16 cellular contexts compared by ENCODE assay signal in genomic region chr13:105969761-105970160, GRCh38.
DNase-seq lines count a peak whose midpoint lies in the region; ATAC-seq, FAIRE-seq and TF ChIP-seq lines count a peak whose summit lies in the region.
"Had no signal": no experiment of that assay in that cellular context is flagged by ENCODE, and none has a peak within 500 bp of the region (broad histone marks: within the 10 kb centered on the region; RNA-seq: fewer than 3 reads in every experiment).

No MANE protein-coding gene starts in this region.

- FAIRE-seq in H54 (lab: Jason Lieb, UNC) (peak; percentile 38), urothelium cell line (lab: Jason Lieb, UNC) (no peak)
- FAIRE-seq: G401.6, K562 had no signal

- no peak for DNase-seq in H54 (ENCODE audit: insufficient read length, low spot score)
- DNase-seq in RPMI7951 (ENCODE audit: low read depth) = peak; percentile 65
- peak; percentile 98 for DNase-seq in kidney glomerular epithelial cell (lab: John Stamatoyannopoulos, UW)
- DNase-seq in urothelium cell line (ENCODE audit: low spot score) = peak; percentile 54
- DNase-seq in SK-N-DZ (ENCODE audit: low spot score) = no peak
- no peak for DNase-seq in stimulated activated CD4-positive, alpha-beta T cell treated with anti-CD3 and anti-CD28 coated beads, Interleukin-4, amount 100 ng/mL, for 1 hour
- DNase-seq: activated CD4-positive, alpha-beta T cell treated with anti-CD3 and anti-CD28 coated beads, Interleukin-2, amount 50 U/mL, for 48 hours; activated naive CD8-positive, alpha-beta T cell treated with anti-CD3 and anti-CD28 coated beads for 36 hours; activated T-cell treated with anti-CD3 and anti-CD28 coated beads, Interleukin-2, amount 50 U/mL, for 72 hours; CD4-positive, alpha-beta T cell; NCI-H1105; SK-N-SH; substantia nigra had no signal

- no peak for TF ChIP-seq POLR2A in H54 (IDR thresholded peaks at IDR 0.05; ENCODE audit: low read depth, low read length)

- ATAC-seq in GM19351 (IDR thresholded peaks at IDR 0.05; ENCODE audit: unreplicated experiment) = no peak
- ATAC-seq: activated T-cell treated with anti-CD3 and anti-CD28 coated beads, Interleukin-2, amount 50 U/mL, for 72 hours; K562 had no signal

Comparison
In these comparisons a context has a peak if more than half of its experiments do, and no peak if none do; other contexts are left out.
1. DNase-seq: peak in RPMI7951 (single experiment), kidney glomerular epithelial cell (single experiment) and urothelium cell line (single experiment); none in H54 (single experiment), SK-N-DZ (single experiment) and stimulated activated CD4-positive, alpha-beta T cell treated with anti-CD3 and anti-CD28 coated beads, Interleukin-4, amount 100 ng/mL, for 1 hour (single experiment).